1 cellular context compared by ENCODE assay signal in the genomic region with DNA sequence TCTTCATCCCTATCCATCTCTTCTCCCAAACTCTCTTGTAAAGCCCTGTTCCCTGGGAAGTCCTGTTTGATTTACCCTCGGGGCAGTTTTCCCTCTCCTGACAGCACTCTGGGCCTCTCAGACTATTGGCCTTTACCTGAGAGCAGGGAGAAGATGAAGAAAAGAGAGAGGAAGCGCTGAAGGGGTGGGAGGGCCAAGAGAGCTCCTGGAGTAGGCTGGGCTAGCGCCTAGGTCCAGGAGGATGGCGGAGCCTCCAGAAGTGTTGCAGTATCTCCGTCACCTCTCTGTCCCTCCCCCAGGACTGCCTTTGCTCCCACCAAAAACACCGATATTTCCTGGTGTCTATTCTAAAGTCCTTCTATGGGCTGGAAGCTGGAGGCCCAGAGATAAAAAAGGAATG.
TF ChIP-seq lines count a peak whose summit lies in the region.

No MANE protein-coding gene starts in this region.

TF ChIP-seq in WTC11, 78 proteins besides CTCF, POLR2A, EP300 and RAD21 (continued from another document):
- TF ChIP-seq, protein P1, sequence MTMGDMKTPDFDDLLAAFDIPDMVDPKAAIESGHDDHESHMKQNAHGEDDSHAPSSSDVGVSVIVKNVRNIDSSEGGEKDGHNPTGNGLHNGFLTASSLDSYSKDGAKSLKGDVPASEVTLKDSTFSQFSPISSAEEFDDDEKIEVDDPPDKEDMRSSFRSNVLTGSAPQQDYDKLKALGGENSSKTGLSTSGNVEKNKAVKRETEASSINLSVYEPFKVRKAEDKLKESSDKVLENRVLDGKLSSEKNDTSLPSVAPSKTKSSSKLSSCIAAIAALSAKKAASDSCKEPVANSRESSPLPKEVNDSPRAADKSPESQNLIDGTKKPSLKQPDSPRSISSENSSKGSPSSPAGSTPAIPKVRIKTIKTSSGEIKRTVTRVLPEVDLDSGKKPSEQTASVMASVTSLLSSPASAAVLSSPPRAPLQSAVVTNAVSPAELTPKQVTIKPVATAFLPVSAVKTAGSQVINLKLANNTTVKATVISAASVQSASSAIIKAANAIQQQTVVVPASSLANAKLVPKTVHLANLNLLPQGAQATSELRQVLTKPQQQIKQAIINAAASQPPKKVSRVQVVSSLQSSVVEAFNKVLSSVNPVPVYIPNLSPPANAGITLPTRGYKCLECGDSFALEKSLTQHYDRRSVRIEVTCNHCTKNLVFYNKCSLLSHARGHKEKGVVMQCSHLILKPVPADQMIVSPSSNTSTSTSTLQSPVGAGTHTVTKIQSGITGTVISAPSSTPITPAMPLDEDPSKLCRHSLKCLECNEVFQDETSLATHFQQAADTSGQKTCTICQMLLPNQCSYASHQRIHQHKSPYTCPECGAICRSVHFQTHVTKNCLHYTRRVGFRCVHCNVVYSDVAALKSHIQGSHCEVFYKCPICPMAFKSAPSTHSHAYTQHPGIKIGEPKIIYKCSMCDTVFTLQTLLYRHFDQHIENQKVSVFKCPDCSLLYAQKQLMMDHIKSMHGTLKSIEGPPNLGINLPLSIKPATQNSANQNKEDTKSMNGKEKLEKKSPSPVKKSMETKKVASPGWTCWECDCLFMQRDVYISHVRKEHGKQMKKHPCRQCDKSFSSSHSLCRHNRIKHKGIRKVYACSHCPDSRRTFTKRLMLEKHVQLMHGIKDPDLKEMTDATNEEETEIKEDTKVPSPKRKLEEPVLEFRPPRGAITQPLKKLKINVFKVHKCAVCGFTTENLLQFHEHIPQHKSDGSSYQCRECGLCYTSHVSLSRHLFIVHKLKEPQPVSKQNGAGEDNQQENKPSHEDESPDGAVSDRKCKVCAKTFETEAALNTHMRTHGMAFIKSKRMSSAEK (CRISPR knock-in tag; IDR thresholded peaks at IDR 0.05; ENCODE audit: borderline replicate concordance): no peak
- TF ChIP-seq FOXJ3 (CRISPR knock-in tag; IDR thresholded peaks at IDR 0.05; ENCODE audit: borderline replicate concordance) (no peak), FOXP1 (CRISPR knock-in tag; IDR thresholded peaks at IDR 0.05; ENCODE audit: borderline replicate concordance) (no peak), ZNF263 (CRISPR knock-in tag; IDR thresholded peaks at IDR 0.05; ENCODE audit: low read depth) (no peak)
TF ChIP-seq in WTC11: peak in this region for 0.
